Comparison of ENCODE assay signal across 14 cellular contexts in genomic region chr9:88810826-88811225, GRCh38.
DNase-seq lines count a peak whose midpoint lies in the region; ATAC-seq and TF ChIP-seq lines count a peak whose summit lies in the region.
"Had no signal": no experiment of that assay in that cellular context is flagged by ENCODE, and none has a peak within 500 bp of the region (broad histone marks: within the 10 kb centered on the region; RNA-seq: fewer than 3 reads in every experiment).

No MANE protein-coding gene starts in this region.

- TF ChIP-seq POLR2A in uterus (IDR thresholded peaks at IDR 0.05), result no peak

- H3K4me1 ChIP-seq in uterus, result no peaks in the 10 kb centered on the region
- H3K4me1 ChIP-seq: BLaER1 had no signal

- H3K27me3 Mint-ChIP-seq in mesothelial cell of epicardium (ENCODE audit: low read depth), result peaks cover 6% of the 10 kb centered on the region

- H3K9me3 Mint-ChIP-seq in mesothelial cell of epicardium, result no peaks in the 10 kb centered on the region

- H3K4me3 Mint-ChIP-seq in mesothelial cell of epicardium, result no peak overlapping the region
- H3K4me3 Mint-ChIP-seq: CD8-positive, alpha-beta memory T cell had no signal

- no peaks in the 10 kb centered on the region for H3K27me3 ChIP-seq in uterus
- H3K27me3 ChIP-seq: BLaER1 had no signal

- no peaks in the 10 kb centered on the region for H3K36me3 ChIP-seq in uterus
- H3K36me3 ChIP-seq: BLaER1 had no signal

- H3K27ac ChIP-seq in coronary artery (no peak overlapping the region), uterus (peak overlapping the region; percentile 34 to 53)
- H3K27ac ChIP-seq: 22Rv1, BLaER1, GM23248 had no signal

- ATAC-seq in GM19324 (IDR thresholded peaks at IDR 0.05; ENCODE audit: low FRiP score, unreplicated experiment), result no peak

- TF ChIP-seq CTCF in coronary artery (IDR thresholded peaks at IDR 0.05), result no peak
- TF ChIP-seq CTCF in mesothelial cell of epicardium (IDR thresholded peaks at IDR 0.05; ENCODE audit: unreplicated experiment), result no peak
- no peak for TF ChIP-seq CTCF in uterus (IDR thresholded peaks at IDR 0.05)

- peak overlapping the region; percentile 78 for H3K27ac Mint-ChIP-seq in mesothelial cell of epicardium

- no peaks in the 10 kb centered on the region for H3K9me3 ChIP-seq in uterus

- H3K4me3 ChIP-seq in coronary artery, result no peak overlapping the region
- H3K4me3 ChIP-seq in uterus, result no peak overlapping the region
- H3K4me3 ChIP-seq: BLaER1, GM23248 had no signal

- no peaks in the 10 kb centered on the region for H3K36me3 Mint-ChIP-seq in mesothelial cell of epicardium
- H3K36me3 Mint-ChIP-seq: CD8-positive, alpha-beta memory T cell had no signal

- DNase-seq in activated CD8-positive, alpha-beta memory T cell treated with anti-CD3 and anti-CD28 coated beads for 24 hours, result peak; percentile 38
- no peak for DNase-seq in activated CD8-positive, alpha-beta memory T cell treated with anti-CD3 and anti-CD28 coated beads, Interleukin-2, amount 50 U/mL, for 4 hours
- DNase-seq in coronary artery (ENCODE audit: low spot score) (peak; percentile 49), mesothelial cell of epicardium (ENCODE audit: low spot score in 2 of 2, unreplicated experiment in 2 of 2) (no peak), uterus (no peak), A172 (ENCODE audit: low spot score) (no peak), posterior vena cava (ENCODE audit: low spot score) (no peak)
- DNase-seq: AML-193; CD8-positive, alpha-beta memory T cell; DMS53; GM23248 had no signal

- intact Hi-C loops in uterus (cut with DNase I; ENCODE audit: low total_unique reads), result no loop called here
- intact Hi-C loops in posterior vena cava (cut with DNase I), result no loop called here

- H3K4me1 Mint-ChIP-seq in mesothelial cell of epicardium, result peaks cover 55% of the 10 kb centered on the region
- H3K4me1 Mint-ChIP-seq: CD8-positive, alpha-beta memory T cell had no signal

Comparison
In these comparisons a context has a peak if more than half of its experiments do, and no peak if none do; other contexts are left out.
1. DNase-seq: peak in activated CD8-positive, alpha-beta memory T cell treated with anti-CD3 and anti-CD28 coated beads for 24 hours (single experiment) and coronary artery (single experiment); none in activated CD8-positive, alpha-beta memory T cell treated with anti-CD3 and anti-CD28 coated beads, Interleukin-2, amount 50 U/mL, for 4 hours (single experiment), mesothelial cell of epicardium (0 of 2), uterus (0 of 2), A172 (single experiment) and posterior vena cava (single experiment).
2. H3K27ac ChIP-seq: peak in uterus (2 of 2); none in coronary artery (0 of 2).